1 cellular context compared by ENCODE assay signal in genomic region chr7:5514440-5515035, GRCh38.
TF ChIP-seq lines count a peak whose summit lies in the region.

No MANE protein-coding gene starts in this region.

TF ChIP-seq in GM12878, 131 proteins besides CTCF, POLR2A, EP300 and RAD21 (continued from another document):
- no peak for TF ChIP-seq CUX1 (IDR thresholded peaks at IDR 0.05; ENCODE audit: insufficient replicate concordance, low read depth, low read length)
- no peak for TF ChIP-seq CHD2 (IDR thresholded peaks at IDR 0.05; ENCODE audit: borderline replicate concordance, low read depth, low read length)
- no peak for TF ChIP-seq TBL1XR1 (IDR thresholded peaks at IDR 0.05; ENCODE audit: low read depth, low read length)
- TF ChIP-seq RELA (IDR thresholded peaks at IDR 0.05; ENCODE audit: borderline replicate concordance, partially characterized antibody), result no peak
- TF ChIP-seq YBX1 (IDR thresholded peaks at IDR 0.05), result no peak
